8 cellular contexts compared by ENCODE assay signal in the genomic region with DNA sequence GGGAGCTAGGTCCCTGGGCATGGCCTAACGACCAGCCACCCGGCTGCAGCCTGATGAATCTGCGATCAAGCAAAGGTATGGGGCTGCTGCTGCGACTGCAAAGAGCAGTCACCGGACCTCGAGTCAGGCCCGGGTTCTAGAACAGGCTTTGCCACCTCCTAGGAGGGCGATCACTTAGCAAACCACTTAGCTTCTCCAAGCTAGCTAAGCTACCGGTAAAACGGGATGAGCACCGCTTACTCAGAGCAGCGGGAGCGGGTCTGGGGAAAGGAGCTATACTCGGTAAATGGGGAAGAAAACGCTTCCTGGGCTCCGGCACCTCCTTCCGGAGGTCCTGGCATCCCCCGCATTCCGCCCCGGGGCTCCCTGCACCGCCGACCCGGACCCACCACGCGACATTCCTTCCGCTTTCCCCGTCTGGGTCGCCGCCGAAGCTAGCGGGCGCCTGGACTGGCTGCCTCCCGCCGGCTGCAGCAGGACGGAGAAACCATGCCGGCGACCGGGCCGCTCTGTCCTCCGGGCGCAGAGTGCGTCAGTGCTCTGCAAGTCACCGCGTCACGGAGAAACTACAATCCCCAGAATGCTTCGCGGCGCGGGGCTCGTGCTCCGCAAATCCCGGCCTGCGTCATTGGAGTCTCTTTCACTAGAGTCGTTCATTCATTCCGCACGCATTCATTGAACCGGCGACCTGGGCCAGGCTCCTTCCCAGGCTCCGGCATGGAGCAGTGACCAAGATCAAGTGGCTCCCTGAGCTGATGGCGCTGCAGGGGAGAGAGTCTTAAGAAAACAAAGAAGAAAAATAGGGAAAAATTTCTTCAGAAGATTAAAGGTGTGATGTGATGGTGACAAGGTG. TPM values are rescaled to one million over a fixed set of nuclear protein-coding genes. Genes with fewer than 3 reads are reported as not detected.
DNase-seq lines count a peak whose midpoint lies in the region; ATAC-seq, FAIRE-seq and TF ChIP-seq lines count a peak whose summit lies in the region.

A gene (minus strand): TSS at position 531 of the 853 bp plus-strand sequence. CDS start 3,779 bp downstream, outside the sequence.

- no peaks in the 10 kb centered on the region for H3K9me3 Mint-ChIP-seq in WTC11

- DNase-seq in AG08395 (ENCODE audit: low spot score) (peak; percentile 92), NCI-H345 (lab: John Stamatoyannopoulos, UW) (peak; percentile 93), WTC11 (ENCODE audit: low spot score) (peak; percentile 96), bronchial epithelial cell (ENCODE audit: low read depth) (peak; percentile 91), iPS-NIHi7 (ENCODE audit: extremely low spot score) (peak; percentile 90), smooth muscle cell of the brain vasculature (ENCODE audit: low read depth, low spot score) (peak; percentile 79)

- no peaks in the 10 kb centered on the region; the same call in 1 of the 2 replicates for H3K27me3 Mint-ChIP-seq in WTC11 (ENCODE audit: low read depth)

- peak within 1 kb of the TSS; percentile 68 for H3K4me3 ChIP-seq in bronchial epithelial cell (ENCODE audit: low read depth, low read length)

- peaks cover 7% of the 10 kb centered on the region for H3K36me3 Mint-ChIP-seq in WTC11

- POLR2A ChIA-PET in WTC11 (lab: Charles Lee): interaction anchor here (0.5 to 6.5 kb wide), 6 partner anchors 11 to 331 kb away, joined by 3 to 172 read pairs (median 4); a partner anchor contains a TSS

- FAIRE-seq in bronchial epithelial cell (lab: Jason Lieb, UNC): no peak

- peaks cover 3% of the 10 kb centered on the region for H3K36me3 ChIP-seq in bronchial epithelial cell (ENCODE audit: control insufficient read depth, insufficient read depth, low read length)

- H3K4me3 Mint-ChIP-seq in WTC11: peak within 1 kb of the TSS; percentile 89

- CTCF ChIA-PET in WTC11 (lab: Charles Lee): interaction anchor here (0.6 to 5.5 kb wide), 8 partner anchors 11 to 248 kb away, joined by 3 to 37 read pairs (median 6); a partner anchor contains a TSS

- peak within 1 kb of the TSS; percentile 98 for H3K27ac Mint-ChIP-seq in WTC11

- peak; percentile 92 for TF ChIP-seq POLR2A in GM18951 (IDR thresholded peaks at IDR 0.05; ENCODE audit: extremely low read depth, insufficient read depth, insufficient read length)

- H3K4me1 Mint-ChIP-seq in WTC11: peaks cover 24% of the 10 kb centered on the region

- ATAC-seq in HG03196 (IDR thresholded peaks at IDR 0.05; ENCODE audit: unreplicated experiment) (peak; percentile 70), WTC11 (peak; percentile 51)

- no peaks in the 10 kb centered on the region for H3K27me3 ChIP-seq in bronchial epithelial cell (ENCODE audit: control insufficient read depth, insufficient read depth, low read length)

- TF ChIP-seq CTCF in WTC11 (IDR thresholded peaks at IDR 0.05) (no peak), bronchial epithelial cell (IDR thresholded peaks at IDR 0.05; ENCODE audit: insufficient read depth, low read length, severe bottlenecking) (no peak)

- in situ Hi-C loops in GM18951 (cut with MboI; ENCODE audit: low sequenced_read_pairs, unreplicated experiment): no loop called here

TF ChIP-seq in WTC11, 78 proteins besides CTCF, POLR2A, EP300 and RAD21 (continues in another document):
- TF ChIP-seq, protein P1, sequence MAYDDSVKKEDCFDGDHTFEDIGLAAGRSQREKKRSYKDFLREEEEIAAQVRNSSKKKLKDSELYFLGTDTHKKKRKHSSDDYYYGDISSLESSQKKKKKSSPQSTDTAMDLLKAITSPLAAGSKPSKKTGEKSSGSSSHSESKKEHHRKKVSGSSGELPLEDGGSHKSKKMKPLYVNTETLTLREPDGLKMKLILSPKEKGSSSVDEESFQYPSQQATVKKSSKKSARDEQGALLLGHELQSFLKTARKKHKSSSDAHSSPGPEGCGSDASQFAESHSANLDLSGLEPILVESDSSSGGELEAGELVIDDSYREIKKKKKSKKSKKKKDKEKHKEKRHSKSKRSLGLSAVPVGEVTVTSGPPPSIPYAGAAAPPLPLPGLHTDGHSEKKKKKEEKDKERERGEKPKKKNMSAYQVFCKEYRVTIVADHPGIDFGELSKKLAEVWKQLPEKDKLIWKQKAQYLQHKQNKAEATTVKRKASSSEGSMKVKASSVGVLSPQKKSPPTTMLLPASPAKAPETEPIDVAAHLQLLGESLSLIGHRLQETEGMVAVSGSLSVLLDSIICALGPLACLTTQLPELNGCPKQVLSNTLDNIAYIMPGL (CRISPR knock-in tag; IDR thresholded peaks at IDR 0.05): 0 out of 2 replicates have a peak, but pooled peaks have one; percentile 39
- TF ChIP-seq, protein P2, sequence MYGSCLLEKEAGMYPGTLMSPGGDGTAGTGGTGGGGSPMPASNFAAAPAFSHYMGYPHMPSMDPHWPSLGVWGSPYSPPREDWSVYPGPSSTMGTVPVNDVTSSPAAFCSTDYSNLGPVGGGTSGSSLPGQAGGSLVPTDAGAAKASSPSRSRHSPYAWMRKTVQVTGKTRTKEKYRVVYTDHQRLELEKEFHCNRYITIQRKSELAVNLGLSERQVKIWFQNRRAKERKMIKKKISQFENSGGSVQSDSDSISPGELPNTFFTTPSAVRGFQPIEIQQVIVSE (CRISPR knock-in tag; IDR thresholded peaks at IDR 0.05; ENCODE audit: borderline replicate concordance): no peak
- TF ChIP-seq SMAD3 (CRISPR knock-in tag; IDR thresholded peaks at IDR 0.05; ENCODE audit: borderline replicate concordance): 0 out of 2 replicates have a peak, but pooled peaks have one; percentile 53
- 0 out of 2 replicates have a peak, but pooled peaks have one; percentile 5 for TF ChIP-seq ZNF121 (CRISPR knock-in tag; IDR thresholded peaks at IDR 0.05)
- TF ChIP-seq, protein P3, sequence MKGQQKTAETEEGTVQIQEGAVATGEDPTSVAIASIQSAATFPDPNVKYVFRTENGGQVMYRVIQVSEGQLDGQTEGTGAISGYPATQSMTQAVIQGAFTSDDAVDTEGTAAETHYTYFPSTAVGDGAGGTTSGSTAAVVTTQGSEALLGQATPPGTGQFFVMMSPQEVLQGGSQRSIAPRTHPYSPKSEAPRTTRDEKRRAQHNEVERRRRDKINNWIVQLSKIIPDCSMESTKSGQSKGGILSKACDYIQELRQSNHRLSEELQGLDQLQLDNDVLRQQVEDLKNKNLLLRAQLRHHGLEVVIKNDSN (CRISPR knock-in tag; IDR thresholded peaks at IDR 0.05): peak; percentile 66
- no peak for TF ChIP-seq ZNF317 (CRISPR knock-in tag; IDR thresholded peaks at IDR 0.05; ENCODE audit: borderline replicate concordance, low read depth)
- TF ChIP-seq, protein P4, sequence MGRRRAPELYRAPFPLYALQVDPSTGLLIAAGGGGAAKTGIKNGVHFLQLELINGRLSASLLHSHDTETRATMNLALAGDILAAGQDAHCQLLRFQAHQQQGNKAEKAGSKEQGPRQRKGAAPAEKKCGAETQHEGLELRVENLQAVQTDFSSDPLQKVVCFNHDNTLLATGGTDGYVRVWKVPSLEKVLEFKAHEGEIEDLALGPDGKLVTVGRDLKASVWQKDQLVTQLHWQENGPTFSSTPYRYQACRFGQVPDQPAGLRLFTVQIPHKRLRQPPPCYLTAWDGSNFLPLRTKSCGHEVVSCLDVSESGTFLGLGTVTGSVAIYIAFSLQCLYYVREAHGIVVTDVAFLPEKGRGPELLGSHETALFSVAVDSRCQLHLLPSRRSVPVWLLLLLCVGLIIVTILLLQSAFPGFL (CRISPR knock-in tag; IDR thresholded peaks at IDR 0.05; ENCODE audit: borderline replicate concordance): 0 out of 2 replicates have a peak, but pooled peaks have one; percentile 41
- no peak for TF ChIP-seq ZNF396 (CRISPR knock-in tag; IDR thresholded peaks at IDR 0.05; ENCODE audit: borderline replicate concordance)
- TF ChIP-seq, protein P5, sequence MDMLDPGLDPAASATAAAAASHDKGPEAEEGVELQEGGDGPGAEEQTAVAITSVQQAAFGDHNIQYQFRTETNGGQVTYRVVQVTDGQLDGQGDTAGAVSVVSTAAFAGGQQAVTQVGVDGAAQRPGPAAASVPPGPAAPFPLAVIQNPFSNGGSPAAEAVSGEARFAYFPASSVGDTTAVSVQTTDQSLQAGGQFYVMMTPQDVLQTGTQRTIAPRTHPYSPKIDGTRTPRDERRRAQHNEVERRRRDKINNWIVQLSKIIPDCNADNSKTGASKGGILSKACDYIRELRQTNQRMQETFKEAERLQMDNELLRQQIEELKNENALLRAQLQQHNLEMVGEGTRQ (CRISPR knock-in tag; IDR thresholded peaks at IDR 0.05): peak; percentile 77
- peak; percentile 68 for TF ChIP-seq SP1 (CRISPR knock-in tag; conservative IDR thresholded peaks at IDR 0.05)
- no peak for TF ChIP-seq CBFB (CRISPR knock-in tag; IDR thresholded peaks at IDR 0.05; ENCODE audit: low read depth)
- 0 out of 2 replicates have a peak, but pooled peaks have one; percentile 72 for TF ChIP-seq TCF7 (CRISPR knock-in tag; IDR thresholded peaks at IDR 0.05; ENCODE audit: low read depth)
- TF ChIP-seq, protein P6, sequence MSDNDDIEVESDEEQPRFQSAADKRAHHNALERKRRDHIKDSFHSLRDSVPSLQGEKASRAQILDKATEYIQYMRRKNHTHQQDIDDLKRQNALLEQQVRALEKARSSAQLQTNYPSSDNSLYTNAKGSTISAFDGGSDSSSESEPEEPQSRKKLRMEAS (CRISPR knock-in tag; IDR thresholded peaks at IDR 0.05): peak; percentile 75
- no peak for TF ChIP-seq ZNF671 (CRISPR knock-in tag; IDR thresholded peaks at IDR 0.05)
- peak; percentile 78; the same call in 1 of the 2 replicates for TF ChIP-seq CREM (CRISPR knock-in tag; IDR thresholded peaks at IDR 0.05)
- TF ChIP-seq ELF4 (CRISPR knock-in tag; IDR thresholded peaks at IDR 0.05; ENCODE audit: low read depth): no peak
- TF ChIP-seq GABPB1 (CRISPR knock-in tag; IDR thresholded peaks at IDR 0.05): peak; percentile 63
- no peak for TF ChIP-seq ZBTB21 (CRISPR knock-in tag; IDR thresholded peaks at IDR 0.05; ENCODE audit: borderline replicate concordance)
- no peak for TF ChIP-seq NFE2L1 (CRISPR knock-in tag; IDR thresholded peaks at IDR 0.05)
- TF ChIP-seq FOXP1 (CRISPR knock-in tag; IDR thresholded peaks at IDR 0.05; ENCODE audit: borderline replicate concordance): peak; percentile 68; the same call in 1 of the 2 replicates
- TF ChIP-seq FOXK1 (CRISPR knock-in tag; IDR thresholded peaks at IDR 0.05): peak; percentile 50; the same call in 1 of the 2 replicates
- no peak for TF ChIP-seq PRRX2 (CRISPR knock-in tag; IDR thresholded peaks at IDR 0.05)

RNA-seq across cellular contexts. Expression of the gene that starts here (rescaled TPM):
- total RNA-seq in WTC11 (2021) (49.1 to 56.3 TPM (median 49.3 TPM) in 3 replicates), bronchial epithelial cell (7.6 and 11.5 TPM in 2 replicates)

Comparison
In these comparisons a context has a peak if more than half of its experiments do, and no peak if none do; other contexts are left out.
1. Peak in every context shown above with its lines: DNase-seq, ATAC-seq and H3K4me3 ChIP-seq.